Comparison of ENCODE assay signal across 24 cellular contexts in genomic region chr10:2828741-2829140, GRCh38.
"Had no signal": no experiment of that assay in that cellular context is flagged by ENCODE, and none has a peak within 500 bp of the region (broad histone marks: within the 10 kb centered on the region; RNA-seq: fewer than 3 reads in every experiment).

No MANE protein-coding gene starts in this region.

- H3K9me3 ChIP-seq: colonic mucosa, esophagus muscularis mucosa, esophagus squamous epithelium, gastrocnemius medialis, heart left ventricle had no signal

- H3K4me1 ChIP-seq: colonic mucosa, esophagus squamous epithelium, gastrocnemius medialis, heart left ventricle, heart right ventricle had no signal

- H3K27ac Mint-ChIP-seq: dendritic cell treated with granulocyte-macrophage colony-stimulating factor and Interleukin-4, amounts not matched to agents 40 ng/mL and 50 ng/mL, for 4 days; effector memory CD8-positive, alpha-beta T cell; endodermal cell had no signal

- H3K27ac ChIP-seq: colonic mucosa, coronary artery, dorsolateral prefrontal cortex, epithelial cell of prostate, esophagus muscularis mucosa, esophagus squamous epithelium, foreskin keratinocyte, gastrocnemius medialis, gastroesophageal sphincter, heart left ventricle, heart right ventricle had no signal

- H3K4me3 ChIP-seq: colonic mucosa, coronary artery, dorsolateral prefrontal cortex, esophagus muscularis mucosa, esophagus squamous epithelium, gastrocnemius medialis, gastroesophageal sphincter, heart left ventricle, heart right ventricle had no signal

- H3K9me3 Mint-ChIP-seq: effector memory CD8-positive, alpha-beta T cell had no signal

- H3K27me3 ChIP-seq: colonic mucosa, foreskin keratinocyte, gastrocnemius medialis had no signal

- H3K4me1 Mint-ChIP-seq: endodermal cell had no signal

- H3K36me3 ChIP-seq: colonic mucosa, esophagus muscularis mucosa, esophagus squamous epithelium, gastrocnemius medialis, gastroesophageal sphincter, heart left ventricle, heart right ventricle had no signal

- H3K4me3 Mint-ChIP-seq: dendritic cell treated with granulocyte-macrophage colony-stimulating factor and Interleukin-4, amounts not matched to agents 40 ng/mL and 50 ng/mL, for 4 days; effector memory CD8-positive, alpha-beta T cell; endodermal cell had no signal

- DNase-seq: colonic mucosa; cortex of kidney; dermis blood vessel endothelial cell; dorsolateral prefrontal cortex; effector CD4-positive, alpha-beta T cell; effector CD8-positive, alpha-beta T cell; effector memory CD4-positive, alpha-beta T cell; effector memory CD8-positive, alpha-beta T cell; endodermal cell; erythroblast; esophagus squamous epithelium; foreskin fibroblast; foreskin keratinocyte; foreskin melanocyte; gastrocnemius medialis; glutamatergic neuron; head of caudate nucleus; heart left ventricle; heart right ventricle had no signal
